Comparison of ENCODE assay signal across 9 cellular contexts in genomic region chr15:82571722-82572222, GRCh38. TPM values are rescaled to one million over a fixed set of nuclear protein-coding genes. Genes with fewer than 3 reads are reported as not detected.
DNase-seq lines count a peak whose midpoint lies in the region; ATAC-seq and TF ChIP-seq lines count a peak whose summit lies in the region.
"Had no signal": no experiment of that assay in that cellular context is flagged by ENCODE, and none has a peak within 500 bp of the region (broad histone marks: within the 10 kb centered on the region; RNA-seq: fewer than 3 reads in every experiment).

No MANE protein-coding gene starts in this region.

- no peaks in the 10 kb centered on the region for H3K4me1 ChIP-seq in cardiac muscle cell (ENCODE audit: low read depth)
- H3K4me1 ChIP-seq in ovary (ENCODE audit: insufficient read depth): peaks cover 3% of the 10 kb centered on the region

- H3K36me3 Mint-ChIP-seq in activated T-cell treated with anti-CD3 and anti-CD28 coated beads, Interleukin-2, amount 50 U/mL, for 24 hours (ENCODE audit: low read depth): no peaks in the 10 kb centered on the region

- H3K9me3 ChIP-seq in cardiac muscle cell (ENCODE audit: low read depth) (no peaks in the 10 kb centered on the region), ovary (no peaks in the 10 kb centered on the region)
- H3K9me3 ChIP-seq: BLaER1 had no signal

- H3K27ac ChIP-seq in cardiac muscle cell (no peak overlapping the region), ovary (peak overlapping the region in 1 of 2 donors; percentile 69)
- H3K27ac ChIP-seq: BLaER1 had no signal

- TF ChIP-seq CTCF in cardiac muscle cell (IDR thresholded peaks at IDR 0.05; ENCODE audit: low read depth, low read length) (no peak), ovary (IDR thresholded peaks at IDR 0.05) (no peak)

- no peaks in the 10 kb centered on the region for H3K4me1 Mint-ChIP-seq in activated T-cell treated with anti-CD3 and anti-CD28 coated beads, Interleukin-2, amount 50 U/mL, for 24 hours (ENCODE audit: low read depth)

- peaks cover 40% of the 10 kb centered on the region for H3K27me3 Mint-ChIP-seq in activated T-cell treated with anti-CD3 and anti-CD28 coated beads, Interleukin-2, amount 50 U/mL, for 24 hours

- WGBS in ovary, 3 donors: 0 to 2% (median 0%) methylated on average over 14 to 17 of the region's 17 CpGs

- DNase-seq in NCI-H2081 (lab: John Stamatoyannopoulos, UW): peak; percentile 38 to 60
- no peak for DNase-seq in NCI-H2081 treated with DMSO at 0.1 percent for 48 hours (lab: John Stamatoyannopoulos, UW)
- DNase-seq in T1000 (lab: John Stamatoyannopoulos, UW): peak; percentile 31
- DNase-seq in cardiac muscle cell (ENCODE audit: low read depth in 1 of 2, low spot score in 1 of 2): peak; percentile 46 to 82
- peak; percentile 71 to 76 (median 74) for DNase-seq in ovary
- no peak for DNase-seq in activated T-cell treated with anti-CD3 and anti-CD28 coated beads, Interleukin-2, amount 50 U/mL, for 24 hours

- H3K36me3 ChIP-seq in cardiac muscle cell (no peaks in the 10 kb centered on the region), ovary (no peaks in the 10 kb centered on the region)
- H3K36me3 ChIP-seq: BLaER1 had no signal

- TF ChIP-seq POLR2A in ovary (IDR thresholded peaks at IDR 0.05): peak; percentile 22

- peak overlapping the region; percentile 4 for H3K4me3 ChIP-seq in cardiac muscle cell
- H3K4me3 ChIP-seq in ovary: peak overlapping the region; percentile 39
- H3K4me3 ChIP-seq: BLaER1 had no signal

- H3K9me3 Mint-ChIP-seq in activated T-cell treated with anti-CD3 and anti-CD28 coated beads, Interleukin-2, amount 50 U/mL, for 24 hours: no peaks in the 10 kb centered on the region

- peaks cover 2% of the 10 kb centered on the region for H3K27me3 ChIP-seq in cardiac muscle cell
- H3K27me3 ChIP-seq in ovary: no peaks in the 10 kb centered on the region
- H3K27me3 ChIP-seq: BLaER1 had no signal

- intact Hi-C loops in ovary (cut with DNase I): no loop called here

- ATAC-seq in HG02678 (IDR thresholded peaks at IDR 0.05; ENCODE audit: unreplicated experiment) (no peak), GM21447 (IDR thresholded peaks at IDR 0.05; ENCODE audit: unreplicated experiment) (no peak)

- H3K4me3 Mint-ChIP-seq in activated T-cell treated with anti-CD3 and anti-CD28 coated beads, Interleukin-2, amount 50 U/mL, for 24 hours: no peak overlapping the region

- TF ChIP-seq EP300 in ovary (IDR thresholded peaks at IDR 0.05): no peak

- H3K27ac Mint-ChIP-seq in activated T-cell treated with anti-CD3 and anti-CD28 coated beads, Interleukin-2, amount 50 U/mL, for 24 hours: no peak overlapping the region

RNA-seq across cellular contexts. Expression of gene RPS17, which starts 31.5 kb away (rescaled TPM):
- 1,419 and 2,366 TPM in 2 replicates for total RNA-seq in cardiac muscle cell
- polyA plus RNA-seq in cardiac muscle cell: 596 and 663 TPM in 2 replicates
- 1,000 to 10,000 TPM; 2,388 to 6,661 (median 3,090) TPM for total RNA-seq in ovary
- polyA plus RNA-seq in ovary: 1,000 to 10,000 TPM; 2,986 to 7,542 TPM

Comparison
In these comparisons a context has a peak if more than half of its experiments do, and no peak if none do; other contexts are left out.
1. DNase-seq: peak in NCI-H2081 (2 of 2), T1000 (single experiment), cardiac muscle cell (2 of 2) and ovary (5 of 5); none in NCI-H2081 treated with DMSO at 0.1 percent for 48 hours (single experiment) and activated T-cell treated with anti-CD3 and anti-CD28 coated beads, Interleukin-2, amount 50 U/mL, for 24 hours (single experiment).